Comparison of ENCODE assay signal across 8 cellular contexts in genomic region chr2:31333527-31334183, GRCh38.
DNase-seq lines count a peak whose midpoint lies in the region; ATAC-seq and TF ChIP-seq lines count a peak whose summit lies in the region.

No MANE protein-coding gene starts in this region.

- H3K23ac ChIP-seq in IMR-90 (ENCODE audit: low read depth, low read length): no peak overlapping the region

- H2BK5ac ChIP-seq in IMR-90 (ENCODE audit: low read depth, low read length, poor library complexity, severe bottlenecking): no peak overlapping the region

- peak overlapping the region; percentile 79; the same call in 1 of the 2 replicates for H2BK120ac ChIP-seq in IMR-90 (ENCODE audit: low read depth, low read length)

- H3K27ac ChIP-seq in IMR-90 (ENCODE audit: insufficient read depth, low read length) (no peak overlapping the region), PC-9 (no peak overlapping the region), neutrophil (no peak overlapping the region), substantia nigra (ENCODE audit: low read depth, low read length, poor library complexity, severe bottlenecking) (no peak overlapping the region)

- in situ Hi-C loops in IMR-90 (cut with MboI; ENCODE audit: low sequenced_read_pairs): loop anchor here (5.0 to 25.0 kb wide), 3 partner anchors 469 to 1171 kb away; no protein-coding TSS in a partner anchor

- WGBS in IMR-90 (ENCODE audit: extremely low coverage in 2 of 2, insufficient read length in 1 of 2), 2 experiments: 0% methylated on average over 3 of the region's 8 CpGs; no CpG with 5 or more reads in 1 of the 2 experiments

- CTCF ChIA-PET in IMR-90 (lab: Yijun Ruan, JAX) (interaction anchor here (0.5 to 2.2 kb wide), 18 partner anchors 10 to 622 kb away, joined by 3 to 13 read pairs (median 4); partner anchors contain the start of gene EHD3), PC-9 (lab: Charles Lee) (interaction anchor here (0.9 to 1.4 kb wide), 2 partner anchors 11 to 195 kb away, joined by 3 read pairs; partner anchors contain the start of gene GALNT14)

- H3K4me2 ChIP-seq in IMR-90 (ENCODE audit: low read depth, low read length) (no peak overlapping the region), PC-9 (no peak overlapping the region)

- no peak overlapping the region for H3K18ac ChIP-seq in IMR-90 (ENCODE audit: low read depth, low read length)

- TF ChIP-seq RAD21 in IMR-90 (IDR thresholded peaks at IDR 0.05; ENCODE audit: low read length): peak; percentile 99

- no peak overlapping the region for H3K4me3 ChIP-seq in IMR-90 (ENCODE audit: insufficient read depth, low read depth, low read length)
- no peak overlapping the region for H3K4me3 ChIP-seq in PC-9
- no peak overlapping the region for H3K4me3 ChIP-seq in fibroblast of pulmonary artery (replicated peaks; ENCODE audit: low read depth, low read length)
- H3K4me3 ChIP-seq in neutrophil (ENCODE audit: low read depth in 1 of 2, low read length in 1 of 2): no peak overlapping the region

- peaks cover 8% of the 10 kb centered on the region; the same call in 1 of the 2 replicates for H3F3A ChIP-seq in PC-9 (ENCODE audit: insufficient read depth, low read depth)

- H4K5ac ChIP-seq in IMR-90 (ENCODE audit: low read depth, low read length): no peak overlapping the region

- H4K8ac ChIP-seq in IMR-90 (ENCODE audit: low read depth in 2 of 2, low read length in 2 of 2): no peak overlapping the region

- H3K14ac ChIP-seq in IMR-90 (replicated peaks; ENCODE audit: low read depth, low read length): no peak overlapping the region

- no peak overlapping the region for H2AFZ ChIP-seq in IMR-90 (replicated peaks; ENCODE audit: low read length, poor library complexity)
- no peak overlapping the region for H2AFZ ChIP-seq in PC-9

- H3K56ac ChIP-seq in IMR-90 (ENCODE audit: extremely low read depth, insufficient read depth, low read length): no peak overlapping the region

- H3K9me1 ChIP-seq in IMR-90 (ENCODE audit: insufficient read depth, low read length): peaks cover 8% of the 10 kb centered on the region; the same call in 1 of the 2 replicates

- H3K27me3 ChIP-seq in IMR-90 (ENCODE audit: control insufficient read depth, insufficient read depth, low read length) (0 out of 2 replicates have a peak, but pooled peaks cover 2% of the 10 kb centered on the region), PC-9 (ENCODE audit: insufficient read depth, low read depth) (no peaks in the 10 kb centered on the region), neutrophil (no peaks in the 10 kb centered on the region)

- POLR2A ChIA-PET in IMR-90 (lab: Charles Lee; ENCODE audit: unreplicated experiment): no interaction called here
- POLR2A ChIA-PET in PC-9 (lab: Charles Lee; ENCODE audit: unreplicated experiment): no interaction called here

- H4K20me1 ChIP-seq in IMR-90 (ENCODE audit: insufficient read depth, low read length) (no peaks in the 10 kb centered on the region; the same call in 1 of the 2 replicates), PC-9 (ENCODE audit: insufficient read depth) (no peaks in the 10 kb centered on the region)

- 0 out of 2 replicates have a peak overlapping the region, but pooled peaks have one; percentile 20 for H4K91ac ChIP-seq in IMR-90 (ENCODE audit: insufficient read depth, low read depth, low read length)

- TF ChIP-seq CTCF in IMR-90 (conservative IDR thresholded peaks at IDR 0.05; ENCODE audit: low read depth, low read length) (peak; percentile 99), PC-9 (conservative IDR thresholded peaks at IDR 0.05) (peak; percentile 97), fibroblast of pulmonary artery (IDR thresholded peaks at IDR 0.05; ENCODE audit: low read length, missing control alignments) (peak; percentile 100), neutrophil (IDR thresholded peaks at IDR 0.05) (peak; percentile 84)

- H3K4me1 ChIP-seq in IMR-90 (ENCODE audit: control insufficient read depth, insufficient read depth, low read length) (peaks cover 17% of the 10 kb centered on the region), PC-9 (replicated peaks; ENCODE audit: insufficient read depth) (no peaks in the 10 kb centered on the region; the same call in 1 of the 2 replicates), neutrophil (ENCODE audit: control insufficient read depth in 1 of 2, insufficient read depth in 1 of 2, low read depth in 1 of 2, low read length in 1 of 2) (peaks cover 8 to 11% of the 10 kb centered on the region in 2 experiments)

- no peaks in the 10 kb centered on the region for H3K9me2 ChIP-seq in PC-9 (ENCODE audit: insufficient read depth)

- H2BK20ac ChIP-seq in IMR-90 (ENCODE audit: low read depth, low read length): peak overlapping the region; percentile 79; the same call in 1 of the 2 replicates

- H3K9me3 ChIP-seq in IMR-90 (ENCODE audit: control insufficient read depth, insufficient read depth, low read length) (no peaks in the 10 kb centered on the region), PC-9 (ENCODE audit: insufficient read depth, low read depth) (no peaks in the 10 kb centered on the region), neutrophil (no peaks in the 10 kb centered on the region)

- H3K79me1 ChIP-seq in IMR-90 (ENCODE audit: low read depth in 1 of 2, low read length in 2 of 2): 0 out of 4 replicates have a peak, but pooled peaks cover 0 to 4% of the 10 kb centered on the region in 2 experiments

- TF ChIP-seq POLR2A in IMR-90 (IDR thresholded peaks at IDR 0.05; ENCODE audit: low read depth, low read length): no peak

- dilution Hi-C loops in IMR-90 (cut with HindIII; ENCODE audit: low sequenced_read_pairs, unreplicated experiment): no loop called here

- peak overlapping the region; percentile 1 for H2AK9ac ChIP-seq in IMR-90 (replicated peaks; ENCODE audit: low read depth, low read length, poor library complexity)

- peak; percentile 79 for DNase-seq in D341Med (ENCODE audit: low spot score)
- DNase-seq in IMR-90: peak; percentile 84
- DNase-seq in PC-9: peak; percentile 62 to 74
- DNase-seq in activated T-cell treated with anti-CD3 and anti-CD28 coated beads, Interleukin-2, amount 50 U/mL, for 48 hours: peak; percentile 85 to 88
- DNase-seq in fibroblast of pulmonary artery (ENCODE audit: low read depth): peak; percentile 85
- peak in 45 of 49 donors; percentile 3 to 76 (median 52) for DNase-seq in substantia nigra (lab: John Stamatoyannopoulos, UW)

- intact Hi-C loops in IMR-90 (cut with micrococcal nuclease) (loop anchor here (1.0 to 10.0 kb wide), 8 partner anchors 99 to 1169 kb away; partner anchors contain the start of genes EHD3 and GALNT14), PC-9 (cut with micrococcal nuclease; ENCODE audit: unreplicated experiment) (loop anchor here (1.0 to 10.0 kb wide), 8 partner anchors 49 to 1169 kb away; partner anchors contain the start of gene EHD3)

- ATAC-seq in GM21390 (IDR thresholded peaks at IDR 0.05; ENCODE audit: unreplicated experiment) (peak; percentile 78), IMR-90 (ENCODE audit: low read depth) (peak; percentile 74)

- no peak overlapping the region for H3K9ac ChIP-seq in IMR-90 (ENCODE audit: low read depth, low read length)

- H2BK15ac ChIP-seq in IMR-90 (ENCODE audit: low read depth, low read length): peak overlapping the region; percentile 43; the same call in 2 of the 3 replicates

- peak overlapping the region; percentile 42; the same call in 1 of the 2 replicates for H3K4ac ChIP-seq in IMR-90 (ENCODE audit: low read depth, low read length)

- no peaks in the 10 kb centered on the region for H3K79me2 ChIP-seq in PC-9 (ENCODE audit: low read depth)

- BruUV-seq in IMR-90 (replicated peaks; lab: Mats Ljungman, UMichigan) (no TSS peak), PC-9 (replicated peaks; lab: Mats Ljungman, UMichigan) (no TSS peak)

- H3K36me3 ChIP-seq in IMR-90 (ENCODE audit: control insufficient read depth, insufficient read depth, low read length): no peaks in the 10 kb centered on the region
- peaks cover 4% of the 10 kb centered on the region for H3K36me3 ChIP-seq in PC-9 (ENCODE audit: low read depth)
- H3K36me3 ChIP-seq in neutrophil: no peaks in the 10 kb centered on the region

- peak overlapping the region; percentile 62; the same call in 1 of the 2 replicates for H2AK5ac ChIP-seq in IMR-90 (ENCODE audit: low read depth, low read length)

TF ChIP-seq in IMR-90, 13 proteins besides CTCF, POLR2A, EP300 and RAD21:
- TF ChIP-seq, protein P1, sequence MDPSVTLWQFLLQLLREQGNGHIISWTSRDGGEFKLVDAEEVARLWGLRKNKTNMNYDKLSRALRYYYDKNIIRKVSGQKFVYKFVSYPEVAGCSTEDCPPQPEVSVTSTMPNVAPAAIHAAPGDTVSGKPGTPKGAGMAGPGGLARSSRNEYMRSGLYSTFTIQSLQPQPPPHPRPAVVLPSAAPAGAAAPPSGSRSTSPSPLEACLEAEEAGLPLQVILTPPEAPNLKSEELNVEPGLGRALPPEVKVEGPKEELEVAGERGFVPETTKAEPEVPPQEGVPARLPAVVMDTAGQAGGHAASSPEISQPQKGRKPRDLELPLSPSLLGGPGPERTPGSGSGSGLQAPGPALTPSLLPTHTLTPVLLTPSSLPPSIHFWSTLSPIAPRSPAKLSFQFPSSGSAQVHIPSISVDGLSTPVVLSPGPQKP (IDR thresholded peaks at IDR 0.05; ENCODE audit: borderline replicate concordance, low read depth, low read length): no peak
- peak; percentile 97 for TF ChIP-seq SMC3 (IDR thresholded peaks at IDR 0.05; ENCODE audit: low read depth, low read length)
- peak; percentile 91 for TF ChIP-seq CEBPB (IDR thresholded peaks at IDR 0.05; ENCODE audit: low read depth, low read length)
